In the genomic region with DNA sequence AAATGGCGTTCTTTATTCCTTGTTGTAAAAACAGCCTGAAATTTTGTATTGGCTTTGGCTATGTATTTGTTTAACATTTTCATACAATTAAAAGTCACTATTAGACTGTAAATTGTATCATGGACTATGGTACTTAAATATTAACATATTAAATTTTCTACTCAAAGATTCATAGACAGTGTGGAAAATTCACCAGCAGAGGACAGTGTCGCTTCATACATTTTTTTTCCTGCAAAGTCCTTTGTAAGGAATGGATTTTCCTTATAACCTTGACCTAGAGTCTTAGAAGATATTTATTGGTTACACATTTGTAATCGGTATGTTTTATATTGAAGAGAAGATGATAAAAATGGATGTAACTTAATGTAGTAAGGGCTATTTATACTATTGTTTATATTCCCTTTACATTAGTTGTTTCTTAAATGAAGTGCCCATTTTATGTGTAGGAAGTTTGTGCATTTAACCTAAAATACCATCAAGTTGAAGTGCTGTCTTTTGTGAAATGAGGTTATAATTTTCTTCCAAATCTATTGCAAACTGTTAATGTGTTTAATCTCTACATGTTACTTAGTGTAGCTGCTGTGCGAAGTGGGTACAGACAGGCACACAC, we compare ENCODE assay signal across 8 cellular contexts.
DNase-seq lines count a peak whose midpoint lies in the region; ATAC-seq and TF ChIP-seq lines count a peak whose summit lies in the region.

No MANE protein-coding gene starts in this region.

- CTCF ChIA-PET in A673 (lab: Charles Lee) (no interaction called here), SK-N-SH (lab: Yijun Ruan, JAX) (interaction anchor here (0.5 to 2.6 kb wide), 7 partner anchors 21 to 242 kb away, joined by 3 to 19 read pairs (median 3); no protein-coding TSS in a partner anchor)

- H3K9me3 ChIP-seq in A673 (ENCODE audit: low read depth, low read length, poor library complexity, severe bottlenecking) (no peaks in the 10 kb centered on the region), SK-N-SH (no peaks in the 10 kb centered on the region)

- H4K20me1 ChIP-seq in SK-N-SH (ENCODE audit: insufficient read depth): no peaks in the 10 kb centered on the region

- intact Hi-C loops in A673 (cut with micrococcal nuclease; ENCODE audit: unreplicated experiment): loop anchor here (2.0 kb wide), 1 partner anchor 629 kb away; no protein-coding TSS in a partner anchor

- H3K9ac ChIP-seq in SK-N-SH: no peak overlapping the region

- H3K36me3 ChIP-seq in A673 (ENCODE audit: insufficient read depth, low read length, poor library complexity, severe bottlenecking) (no peaks in the 10 kb centered on the region), SK-N-SH (replicated peaks in 1 of 2; ENCODE audit: control insufficient read depth in 1 of 2, insufficient read depth in 2 of 2, low read length in 1 of 2) (no peaks in the 10 kb centered on the region)

- H3K27ac ChIP-seq in A673 (ENCODE audit: low read depth, low read length, poor library complexity, severe bottlenecking) (no peak overlapping the region), SK-N-SH (ENCODE audit: low read depth in 2 of 2, low read length in 1 of 2) (no peak overlapping the region)

- WGBS in SK-N-SH (ENCODE audit: low lambda C conversion rate): 84% methylated on average over 4 of the region's 4 CpGs

- peak; percentile 88 for TF ChIP-seq RAD21 in SK-N-SH (IDR thresholded peaks at IDR 0.05; ENCODE audit: low read length)

- H3K4me2 ChIP-seq in SK-N-SH: no peak overlapping the region

- H2AFZ ChIP-seq in SK-N-SH (ENCODE audit: low read depth): no peak overlapping the region

- POLR2A ChIA-PET in A673 (lab: Charles Lee; ENCODE audit: low non-redundant PET) (no interaction called here), SK-N-SH (lab: Yijun Ruan, JAX) (no interaction called here)

- ATAC-seq in GM18861 (IDR thresholded peaks at IDR 0.05; ENCODE audit: unreplicated experiment): no peak

- no TSS peak for BruUV-seq in A673 (replicated peaks; lab: Mats Ljungman, UMichigan)

- H3K9me2 ChIP-seq in SK-N-SH: no peaks in the 10 kb centered on the region

- H3K4me3 ChIP-seq in A673 (ENCODE audit: low read depth, low read length, poor library complexity, severe bottlenecking) (no peak overlapping the region), SK-N-SH (ENCODE audit: low read depth in 2 of 2, low read length in 1 of 2) (no peak overlapping the region; a peak in 1 of 4 replicates)

- no peak for TF ChIP-seq EP300 in SK-N-SH (IDR thresholded peaks at IDR 0.05; ENCODE audit: borderline replicate concordance in 1 of 2, low read depth in 1 of 2, low read length in 1 of 2)

- in situ Hi-C loops in GM13976 (cut with MboI; ENCODE audit: low sequenced_read_pairs, unreplicated experiment): loop anchor here (25.0 kb wide), 1 partner anchor 629 kb away; no protein-coding TSS in a partner anchor

- no peaks in the 10 kb centered on the region for H3K4me1 ChIP-seq in A673 (ENCODE audit: insufficient read depth, low read length, poor library complexity, severe bottlenecking)
- H3K4me1 ChIP-seq in SK-N-SH (ENCODE audit: control insufficient read depth in 1 of 2, insufficient read depth in 2 of 2, low read depth in 1 of 2, low read length in 1 of 2): peaks cover under 1 to 15% of the 10 kb centered on the region in 2 experiments; a peak in 2 of 4 replicates

- DNase-seq in A673 (ENCODE audit: low spot score) (peak; percentile 45), GM20000 (ENCODE audit: low spot score) (no peak), SK-N-SH (no peak), inferior parietal cortex (ENCODE audit: extremely low spot score) (peak; percentile 72), NCI-H774 (lab: John Stamatoyannopoulos, UW) (no peak), GM13976 (ENCODE audit: low spot score) (no peak)
- no peak for DNase-seq in activated CD4-positive, alpha-beta T cell treated with anti-CD3 and anti-CD28 coated beads, Interleukin-2, amount 50 U/mL, for 1 hour

- no peaks in the 10 kb centered on the region; the same call in 1 of the 2 replicates for H3K79me2 ChIP-seq in SK-N-SH (ENCODE audit: insufficient read depth)

- no peaks in the 10 kb centered on the region for H3K27me3 ChIP-seq in A673 (replicated peaks; ENCODE audit: insufficient read depth, low read depth, low read length, poor library complexity)
- no peaks in the 10 kb centered on the region for H3K27me3 ChIP-seq in SK-N-SH (ENCODE audit: insufficient read depth)

- TF ChIP-seq CTCF in A673 (conservative IDR thresholded peaks at IDR 0.05; ENCODE audit: low read depth, low read length): peak; percentile 79
- peak; percentile 18 for TF ChIP-seq CTCF in GM20000 (IDR thresholded peaks at IDR 0.05; ENCODE audit: extremely low read depth, missing control alignments)
- peak; percentile 91 for TF ChIP-seq CTCF in SK-N-SH (IDR thresholded peaks at IDR 0.05)
- no peak for TF ChIP-seq CTCF in GM13976 (IDR thresholded peaks at IDR 0.05; ENCODE audit: borderline replicate concordance, control extremely low read depth, extremely low read depth, insufficient read depth, missing control alignments)

- H3F3A ChIP-seq in SK-N-SH (replicated peaks; ENCODE audit: insufficient read depth): no peaks in the 10 kb centered on the region

TF ChIP-seq in SK-N-SH, 30 proteins besides CTCF, POLR2A, EP300 and RAD21:
- TF ChIP-seq EZH2phosphoT487 (IDR thresholded peaks at IDR 0.05; ENCODE audit: borderline replicate concordance, low read depth) (no peak), POLR2AphosphoS5 (IDR thresholded peaks at IDR 0.05; ENCODE audit: low read depth, low read length) (no peak), SMC3 (IDR thresholded peaks at IDR 0.05; ENCODE audit: low read depth, low read length) (peak; percentile 64)
TF ChIP-seq in SK-N-SH: peak in this region for 1.

Comparison
In these comparisons a context has a peak if more than half of its experiments do, and no peak if none do; other contexts are left out.
1. DNase-seq: peak in A673 (single experiment) and inferior parietal cortex (single experiment); none in GM20000 (single experiment), SK-N-SH (single experiment), NCI-H774 (single experiment), activated CD4-positive, alpha-beta T cell treated with anti-CD3 and anti-CD28 coated beads, Interleukin-2, amount 50 U/mL, for 1 hour (single experiment) and GM13976 (single experiment).